In genomic region chr3:62805578-62805977, GRCh38 we compare ENCODE assay signal across 1 cellular context.
TF ChIP-seq lines count a peak whose summit lies in the region.

No MANE protein-coding gene starts in this region.

TF ChIP-seq in GM23338, 12 proteins besides CTCF, POLR2A, EP300 and RAD21 (continued from another document):
- TF ChIP-seq, protein P1, sequence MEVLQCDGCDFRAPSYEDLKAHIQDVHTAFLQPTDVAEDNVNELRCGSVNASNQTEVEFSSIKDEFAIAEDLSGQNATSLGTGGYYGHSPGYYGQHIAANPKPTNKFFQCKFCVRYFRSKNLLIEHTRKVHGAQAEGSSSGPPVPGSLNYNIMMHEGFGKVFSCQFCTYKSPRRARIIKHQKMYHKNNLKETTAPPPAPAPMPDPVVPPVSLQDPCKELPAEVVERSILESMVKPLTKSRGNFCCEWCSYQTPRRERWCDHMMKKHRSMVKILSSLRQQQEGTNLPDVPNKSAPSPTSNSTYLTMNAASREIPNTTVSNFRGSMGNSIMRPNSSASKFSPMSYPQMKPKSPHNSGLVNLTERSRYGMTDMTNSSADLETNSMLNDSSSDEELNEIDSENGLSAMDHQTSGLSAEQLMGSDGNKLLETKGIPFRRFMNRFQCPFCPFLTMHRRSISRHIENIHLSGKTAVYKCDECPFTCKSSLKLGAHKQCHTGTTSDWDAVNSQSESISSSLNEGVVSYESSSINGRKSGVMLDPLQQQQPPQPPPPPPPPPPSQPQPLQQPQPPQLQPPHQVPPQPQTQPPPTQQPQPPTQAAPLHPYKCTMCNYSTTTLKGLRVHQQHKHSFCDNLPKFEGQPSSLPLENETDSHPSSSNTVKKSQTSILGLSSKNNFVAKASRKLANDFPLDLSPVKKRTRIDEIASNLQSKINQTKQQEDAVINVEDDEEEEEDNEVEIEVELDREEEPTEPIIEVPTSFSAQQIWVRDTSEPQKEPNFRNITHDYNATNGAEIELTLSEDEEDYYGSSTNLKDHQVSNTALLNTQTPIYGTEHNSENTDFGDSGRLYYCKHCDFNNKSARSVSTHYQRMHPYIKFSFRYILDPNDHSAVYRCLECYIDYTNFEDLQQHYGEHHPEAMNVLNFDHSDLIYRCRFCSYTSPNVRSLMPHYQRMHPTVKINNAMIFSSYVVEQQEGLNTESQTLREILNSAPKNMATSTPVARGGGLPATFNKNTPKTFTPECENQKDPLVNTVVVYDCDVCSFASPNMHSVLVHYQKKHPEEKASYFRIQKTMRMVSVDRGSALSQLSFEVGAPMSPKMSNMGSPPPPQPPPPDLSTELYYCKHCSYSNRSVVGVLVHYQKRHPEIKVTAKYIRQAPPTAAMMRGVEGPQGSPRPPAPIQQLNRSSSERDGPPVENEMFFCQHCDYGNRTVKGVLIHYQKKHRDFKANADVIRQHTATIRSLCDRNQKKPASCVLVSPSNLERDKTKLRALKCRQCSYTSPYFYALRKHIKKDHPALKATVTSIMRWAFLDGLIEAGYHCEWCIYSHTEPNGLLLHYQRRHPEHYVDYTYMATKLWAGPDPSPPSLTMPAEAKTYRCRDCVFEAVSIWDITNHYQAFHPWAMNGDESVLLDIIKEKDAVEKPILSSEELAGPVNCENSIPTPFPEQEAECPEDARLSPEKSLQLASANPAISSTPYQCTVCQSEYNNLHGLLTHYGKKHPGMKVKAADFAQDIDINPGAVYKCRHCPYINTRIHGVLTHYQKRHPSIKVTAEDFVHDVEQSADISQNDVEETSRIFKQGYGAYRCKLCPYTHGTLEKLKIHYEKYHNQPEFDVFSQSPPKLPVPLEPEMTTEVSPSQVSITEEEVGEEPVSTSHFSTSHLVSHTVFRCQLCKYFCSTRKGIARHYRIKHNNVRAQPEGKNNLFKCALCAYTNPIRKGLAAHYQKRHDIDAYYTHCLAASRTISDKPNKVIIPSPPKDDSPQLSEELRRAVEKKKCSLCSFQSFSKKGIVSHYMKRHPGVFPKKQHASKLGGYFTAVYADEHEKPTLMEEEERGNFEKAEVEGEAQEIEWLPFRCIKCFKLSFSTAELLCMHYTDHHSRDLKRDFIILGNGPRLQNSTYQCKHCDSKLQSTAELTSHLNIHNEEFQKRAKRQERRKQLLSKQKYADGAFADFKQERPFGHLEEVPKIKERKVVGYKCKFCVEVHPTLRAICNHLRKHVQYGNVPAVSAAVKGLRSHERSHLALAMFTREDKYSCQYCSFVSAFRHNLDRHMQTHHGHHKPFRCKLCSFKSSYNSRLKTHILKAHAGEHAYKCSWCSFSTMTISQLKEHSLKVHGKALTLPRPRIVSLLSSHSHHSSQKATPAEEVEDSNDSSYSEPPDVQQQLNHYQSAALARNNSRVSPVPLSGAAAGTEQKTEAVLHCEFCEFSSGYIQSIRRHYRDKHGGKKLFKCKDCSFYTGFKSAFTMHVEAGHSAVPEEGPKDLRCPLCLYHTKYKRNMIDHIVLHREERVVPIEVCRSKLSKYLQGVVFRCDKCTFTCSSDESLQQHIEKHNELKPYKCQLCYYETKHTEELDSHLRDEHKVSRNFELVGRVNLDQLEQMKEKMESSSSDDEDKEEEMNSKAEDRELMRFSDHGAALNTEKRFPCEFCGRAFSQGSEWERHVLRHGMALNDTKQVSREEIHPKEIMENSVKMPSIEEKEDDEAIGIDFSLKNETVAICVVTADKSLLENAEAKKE (CRISPR knock-in tag; IDR thresholded peaks at IDR 0.05): no peak
- TF ChIP-seq ZNF331 (CRISPR knock-in tag; IDR thresholded peaks at IDR 0.05; ENCODE audit: low read depth): no peak
- no peak for TF ChIP-seq ETS1 (IDR thresholded peaks at IDR 0.05)
- TF ChIP-seq STAT1 (IDR thresholded peaks at IDR 0.05; ENCODE audit: unreplicated experiment): no peak
- TF ChIP-seq, protein P2, sequence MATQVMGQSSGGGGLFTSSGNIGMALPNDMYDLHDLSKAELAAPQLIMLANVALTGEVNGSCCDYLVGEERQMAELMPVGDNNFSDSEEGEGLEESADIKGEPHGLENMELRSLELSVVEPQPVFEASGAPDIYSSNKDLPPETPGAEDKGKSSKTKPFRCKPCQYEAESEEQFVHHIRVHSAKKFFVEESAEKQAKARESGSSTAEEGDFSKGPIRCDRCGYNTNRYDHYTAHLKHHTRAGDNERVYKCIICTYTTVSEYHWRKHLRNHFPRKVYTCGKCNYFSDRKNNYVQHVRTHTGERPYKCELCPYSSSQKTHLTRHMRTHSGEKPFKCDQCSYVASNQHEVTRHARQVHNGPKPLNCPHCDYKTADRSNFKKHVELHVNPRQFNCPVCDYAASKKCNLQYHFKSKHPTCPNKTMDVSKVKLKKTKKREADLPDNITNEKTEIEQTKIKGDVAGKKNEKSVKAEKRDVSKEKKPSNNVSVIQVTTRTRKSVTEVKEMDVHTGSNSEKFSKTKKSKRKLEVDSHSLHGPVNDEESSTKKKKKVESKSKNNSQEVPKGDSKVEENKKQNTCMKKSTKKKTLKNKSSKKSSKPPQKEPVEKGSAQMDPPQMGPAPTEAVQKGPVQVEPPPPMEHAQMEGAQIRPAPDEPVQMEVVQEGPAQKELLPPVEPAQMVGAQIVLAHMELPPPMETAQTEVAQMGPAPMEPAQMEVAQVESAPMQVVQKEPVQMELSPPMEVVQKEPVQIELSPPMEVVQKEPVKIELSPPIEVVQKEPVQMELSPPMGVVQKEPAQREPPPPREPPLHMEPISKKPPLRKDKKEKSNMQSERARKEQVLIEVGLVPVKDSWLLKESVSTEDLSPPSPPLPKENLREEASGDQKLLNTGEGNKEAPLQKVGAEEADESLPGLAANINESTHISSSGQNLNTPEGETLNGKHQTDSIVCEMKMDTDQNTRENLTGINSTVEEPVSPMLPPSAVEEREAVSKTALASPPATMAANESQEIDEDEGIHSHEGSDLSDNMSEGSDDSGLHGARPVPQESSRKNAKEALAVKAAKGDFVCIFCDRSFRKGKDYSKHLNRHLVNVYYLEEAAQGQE (IDR thresholded peaks at IDR 0.05; ENCODE audit: unreplicated experiment): no peak
- no peak for TF ChIP-seq ZNF114 (CRISPR knock-in tag; IDR thresholded peaks at IDR 0.05)
- TF ChIP-seq EZH2phosphoT487 (IDR thresholded peaks at IDR 0.05; ENCODE audit: unreplicated experiment): no peak
